Comparison of ENCODE assay signal across 1 cellular context in the genomic region with DNA sequence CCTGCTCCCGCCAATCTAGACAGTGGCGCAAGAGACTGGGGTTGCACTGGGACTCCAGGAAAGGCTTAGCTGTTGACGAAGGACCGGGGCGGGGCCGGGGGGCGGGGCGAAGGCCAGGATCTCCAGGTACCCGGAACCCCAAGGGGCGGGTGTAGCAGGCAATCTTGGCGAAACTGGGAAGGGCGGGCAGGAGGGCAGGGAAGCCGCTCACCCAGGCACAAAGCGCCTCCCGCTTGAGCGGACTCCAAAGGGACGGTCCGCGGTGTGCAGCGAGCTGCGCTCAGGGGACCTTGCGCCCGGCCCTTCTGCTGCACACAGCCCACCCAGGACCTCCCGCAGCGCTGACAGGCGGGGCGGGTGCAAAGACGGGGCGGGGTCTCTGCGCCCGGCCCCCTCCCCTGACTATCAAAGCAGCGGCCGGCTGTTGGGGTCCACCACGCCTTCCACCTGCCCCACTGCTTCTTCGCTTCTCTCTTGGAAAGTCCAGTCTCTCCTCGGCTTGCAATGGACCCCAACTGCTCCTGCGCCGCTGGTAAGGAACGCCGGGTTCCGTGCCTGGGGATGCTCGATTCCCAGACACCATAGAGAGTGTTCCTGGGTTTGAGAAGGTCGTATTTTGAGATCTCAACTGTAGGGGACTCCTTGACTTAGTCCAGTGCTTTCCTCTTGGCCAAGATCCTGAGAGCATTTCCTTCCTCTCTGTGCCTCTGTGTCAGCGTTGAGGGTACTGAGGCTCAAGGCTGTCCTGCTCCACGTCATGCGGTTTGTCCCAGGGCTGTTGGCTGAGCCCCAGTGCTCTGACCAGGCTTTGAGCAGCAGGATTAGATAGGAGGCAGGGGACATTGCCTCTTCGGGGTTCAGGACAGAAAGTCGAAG.
TF ChIP-seq lines count a peak whose summit lies in the region.

A gene (plus strand): TSS at position 405 of the 876 bp plus-strand sequence. CDS start 100 bp downstream, at position 505.

TF ChIP-seq in HepG2, 621 proteins besides CTCF, POLR2A, EP300 and RAD21 (continued from another document):
- TF ChIP-seq, protein P1, sequence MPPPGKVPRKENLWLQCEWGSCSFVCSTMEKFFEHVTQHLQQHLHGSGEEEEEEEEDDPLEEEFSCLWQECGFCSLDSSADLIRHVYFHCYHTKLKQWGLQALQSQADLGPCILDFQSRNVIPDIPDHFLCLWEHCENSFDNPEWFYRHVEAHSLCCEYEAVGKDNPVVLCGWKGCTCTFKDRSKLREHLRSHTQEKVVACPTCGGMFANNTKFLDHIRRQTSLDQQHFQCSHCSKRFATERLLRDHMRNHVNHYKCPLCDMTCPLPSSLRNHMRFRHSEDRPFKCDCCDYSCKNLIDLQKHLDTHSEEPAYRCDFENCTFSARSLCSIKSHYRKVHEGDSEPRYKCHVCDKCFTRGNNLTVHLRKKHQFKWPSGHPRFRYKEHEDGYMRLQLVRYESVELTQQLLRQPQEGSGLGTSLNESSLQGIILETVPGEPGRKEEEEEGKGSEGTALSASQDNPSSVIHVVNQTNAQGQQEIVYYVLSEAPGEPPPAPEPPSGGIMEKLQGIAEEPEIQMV (CRISPR knock-in tag; IDR thresholded peaks at IDR 0.05; ENCODE audit: low read depth): no peak; the same call in 1 of the 2 replicates
- TF ChIP-seq MAZ (IDR thresholded peaks at IDR 0.05; ENCODE audit: borderline replicate concordance, low read depth, low read length) (no peak), MAZ (CRISPR knock-in tag; IDR thresholded peaks at IDR 0.05; ENCODE audit: low read depth) (peak; percentile 56), ZNF205 (CRISPR knock-in tag; IDR thresholded peaks at IDR 0.05) (0 out of 2 replicates have a peak, but pooled peaks have one; percentile 41), PRPF4 (IDR thresholded peaks at IDR 0.05; ENCODE audit: low read depth, low read length, poor library complexity, severe bottlenecking) (no peak)
